In the genomic region with DNA sequence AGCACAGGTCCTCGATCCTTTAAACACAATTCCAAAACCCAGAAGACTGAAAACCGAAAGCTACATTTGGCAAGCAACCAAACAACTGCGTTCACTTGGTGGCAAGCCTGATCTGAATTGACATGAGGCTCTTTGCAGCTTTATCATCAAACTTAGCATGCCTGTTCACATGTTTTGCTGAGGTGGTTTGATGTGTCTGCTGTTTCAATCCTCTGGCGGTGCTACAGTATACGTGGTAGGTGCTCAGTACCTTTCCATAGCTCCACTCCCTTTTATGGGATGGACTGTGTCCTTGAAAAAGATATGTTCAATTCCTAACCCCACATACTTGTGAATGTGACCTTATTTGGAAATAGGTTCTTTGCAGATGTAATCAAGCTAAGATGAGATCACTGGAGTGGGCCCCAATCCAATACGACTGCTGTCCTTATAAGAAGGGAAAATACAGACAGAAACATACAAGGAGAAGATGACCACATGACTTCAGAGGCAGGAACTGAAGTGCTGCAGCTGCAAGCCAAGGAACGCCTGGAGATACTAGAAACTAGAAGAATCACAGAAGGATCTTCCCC, we compare ENCODE assay signal across 9 cellular contexts. TPM values are rescaled to one million over a fixed set of nuclear protein-coding genes. Genes with fewer than 3 reads are reported as not detected.
DNase-seq lines count a peak whose midpoint lies in the region; ATAC-seq and TF ChIP-seq lines count a peak whose summit lies in the region.
"Had no signal": no experiment of that assay in that cellular context is flagged by ENCODE, and none has a peak within 500 bp of the region (broad histone marks: within the 10 kb centered on the region; RNA-seq: fewer than 3 reads in every experiment).

No MANE protein-coding gene starts in this region.

- POLR2A ChIA-PET in CD8-positive, alpha-beta T cell (lab: Charles Lee): interaction anchor here (0.6 to 0.8 kb wide), 2 partner anchors 8 to 66 kb away, joined by 3 read pairs; no protein-coding TSS in a partner anchor

- no peaks in the 10 kb centered on the region for H3K27me3 Mint-ChIP-seq in CD8-positive, alpha-beta T cell (ENCODE audit: low read depth)

- no peaks in the 10 kb centered on the region for H3K36me3 Mint-ChIP-seq in CD8-positive, alpha-beta T cell

- H3K36me3 ChIP-seq in CD8-positive, alpha-beta T cell (ENCODE audit: insufficient read depth, low read length): no peaks in the 10 kb centered on the region

- CTCF ChIA-PET in CD8-positive, alpha-beta T cell (lab: Charles Lee): interaction anchor here (1.2 kb wide), 1 partner anchor 33 kb away, joined by 3 read pairs; the partner anchor contains the start of gene CCDC6

- H3K4me3 ChIP-seq in CD8-positive, alpha-beta T cell (ENCODE audit: low read depth, low read length): no peak overlapping the region

- TF ChIP-seq POLR2A in erythroblast (IDR thresholded peaks at IDR 0.05; ENCODE audit: low read length): no peak

- H3K4me1 ChIP-seq in CD8-positive, alpha-beta T cell (ENCODE audit: insufficient read depth, low read length): peaks cover 8% of the 10 kb centered on the region

- DNase-seq in CD8-positive, alpha-beta T cell: no peak
- DNase-seq in M059J (ENCODE audit: low read depth): peak; percentile 58
- DNase-seq in erythroblast (lab: John Stamatoyannopoulos, UW): peak; percentile 60 to 81
- no peak for DNase-seq in omental fat pad (ENCODE audit: low spot score)
- no peak for DNase-seq in COLO829 (ENCODE audit: low spot score)
- no peak for DNase-seq in NCI-H146 (lab: John Stamatoyannopoulos, UW)
- DNase-seq: NCI-H226 had no signal

- peak overlapping the region; percentile 16 for H3K4me3 Mint-ChIP-seq in CD8-positive, alpha-beta T cell

- no peaks in the 10 kb centered on the region for H3K9me3 Mint-ChIP-seq in CD8-positive, alpha-beta T cell

- TF ChIP-seq CTCF in CD8-positive, alpha-beta T cell (IDR thresholded peaks at IDR 0.05): no peak
- TF ChIP-seq CTCF in omental fat pad (IDR thresholded peaks at IDR 0.05): no peak

- ATAC-seq in CD8-positive, alpha-beta T cell: no peak
- peak; percentile 51 for ATAC-seq in omental fat pad (ENCODE audit: low FRiP score)
- no peak for ATAC-seq in HG03097 (IDR thresholded peaks at IDR 0.05; ENCODE audit: low FRiP score, unreplicated experiment)
- ATAC-seq in HG03565 (IDR thresholded peaks at IDR 0.05; ENCODE audit: unreplicated experiment): no peak

- H3K27me3 ChIP-seq in CD8-positive, alpha-beta T cell (ENCODE audit: insufficient read depth, low read length): no peaks in the 10 kb centered on the region

- H3K27ac Mint-ChIP-seq in CD8-positive, alpha-beta T cell: peak overlapping the region; percentile 38

- H3K4me1 Mint-ChIP-seq in CD8-positive, alpha-beta T cell (ENCODE audit: low read depth): peaks cover 72% of the 10 kb centered on the region

- intact Hi-C loops in CD8-positive, alpha-beta T cell (cut with DNase I, micrococcal nuclease): no loop called here

- H3K9me3 ChIP-seq in CD8-positive, alpha-beta T cell (ENCODE audit: low read length): no peaks in the 10 kb centered on the region

- H3K27ac ChIP-seq in CD8-positive, alpha-beta T cell (ENCODE audit: low read depth, low read length): no peak overlapping the region

RNA-seq across cellular contexts. Expression of gene CCDC6, which starts 33.4 kb away (rescaled TPM):
- 10 to 100 TPM; 21.6 to 23.7 TPM for total RNA-seq in CD8-positive, alpha-beta T cell
- total RNA-seq in M059J (2014; rRNA removed; shearing (Covaris generic)): 9.0 and 18.6 TPM in 2 replicates
- 10 to 100 TPM; 24.7 to 29.7 (median 25.9) TPM for total RNA-seq in omental fat pad

Comparison
In these comparisons a context has a peak if more than half of its experiments do, and no peak if none do; other contexts are left out.
1. DNase-seq: peak in M059J (single experiment) and erythroblast (2 of 2); none in CD8-positive, alpha-beta T cell (0 of 7), omental fat pad (single experiment), COLO829 (single experiment) and NCI-H146 (single experiment).